ENCODE assay signal across 13 cellular contexts in genomic region chr17:79018045-79018695, GRCh38. TPM values are rescaled to one million over a fixed set of nuclear protein-coding genes. Genes with fewer than 3 reads are reported as not detected.
"Had no signal": no experiment of that assay in that cellular context is flagged by ENCODE, and none has a peak within 500 bp of the region (broad histone marks: within the 10 kb centered on the region; RNA-seq: fewer than 3 reads in every experiment).

No MANE protein-coding gene starts in this region.

- H3K27ac ChIP-seq: esophagus muscularis mucosa, neutrophil had no signal

- H3K4me1 Mint-ChIP-seq: activated B cell treated with CpG ODN at 0.5 μM for 24 hours had no signal

- DNase-seq: activated B cell treated with CpG ODN at 0.5 μM for 24 hours; activated effector memory CD4-positive, alpha-beta T cell treated with Interleukin-2 at 50 U/mL for 16 hours; activated T-cell treated with anti-CD3 and anti-CD28 coated beads, Interleukin-2, amount 50 U/mL, for 24 hours; foreskin melanocyte; stimulated activated CD4-positive, alpha-beta T cell treated with anti-CD3 and anti-CD28 coated beads, Interleukin-2, amount 100 ng/mL, for 24 hours; stimulated activated naive CD4-positive, alpha-beta T cell had no signal

- H3K27ac Mint-ChIP-seq: activated B cell treated with CpG ODN at 0.5 μM for 24 hours; activated naive CD4-positive, alpha-beta T cell treated with anti-CD3 and anti-CD28 coated beads, Interleukin-2, amount 50 U/mL, for 72 hours; activated T-cell treated with anti-CD3 and anti-CD28 coated beads, Interleukin-2, amount 50 U/mL, for 24 hours had no signal

- H3K27me3 ChIP-seq: esophagus muscularis mucosa had no signal

- H3K36me3 ChIP-seq: esophagus muscularis mucosa, neutrophil had no signal

- H3K9me3 ChIP-seq: esophagus muscularis mucosa, neutrophil had no signal

- H3K4me3 ChIP-seq: esophagus muscularis mucosa had no signal

- ATAC-seq: activated naive CD4-positive, alpha-beta T cell treated with anti-CD3 and anti-CD28 coated beads, Interleukin-2, amount 50 U/mL, for 72 hours; naive thymus-derived CD4-positive, alpha-beta T cell; right cardiac atrium; SK-N-SH treated with all-trans-retinoic acid at 6 μM for 48 hours had no signal

- H3K4me3 Mint-ChIP-seq: activated B cell treated with CpG ODN at 0.5 μM for 24 hours; activated T-cell treated with anti-CD3 and anti-CD28 coated beads, Interleukin-2, amount 50 U/mL, for 24 hours; naive thymus-derived CD4-positive, alpha-beta T cell had no signal

- H3K9me3 Mint-ChIP-seq: activated B cell treated with CpG ODN at 0.5 μM for 24 hours had no signal

RNA-seq across cellular contexts. Expression of gene C1QTNF1, which starts 5.8 kb away (rescaled TPM):
- total RNA-seq: activated B cell treated with CpG ODN at 0.5 μM for 24 hours; activated naive CD4-positive, alpha-beta T cell treated with anti-CD3 and anti-CD28 coated beads, Interleukin-2, amount 50 U/mL, for 72 hours; T-helper 1 cell treated with Interleukin-12 subunit alpha and Interleukin-12 subunit beta and Interleukin-4 antibody, amounts not matched to agents 30 ng/mL and 1 ng/mL, for 36 hours had no signal
- polyA plus RNA-seq: naive thymus-derived CD4-positive, alpha-beta T cell had no signal
